ENCODE assay signal across 8 cellular contexts in the genomic region with DNA sequence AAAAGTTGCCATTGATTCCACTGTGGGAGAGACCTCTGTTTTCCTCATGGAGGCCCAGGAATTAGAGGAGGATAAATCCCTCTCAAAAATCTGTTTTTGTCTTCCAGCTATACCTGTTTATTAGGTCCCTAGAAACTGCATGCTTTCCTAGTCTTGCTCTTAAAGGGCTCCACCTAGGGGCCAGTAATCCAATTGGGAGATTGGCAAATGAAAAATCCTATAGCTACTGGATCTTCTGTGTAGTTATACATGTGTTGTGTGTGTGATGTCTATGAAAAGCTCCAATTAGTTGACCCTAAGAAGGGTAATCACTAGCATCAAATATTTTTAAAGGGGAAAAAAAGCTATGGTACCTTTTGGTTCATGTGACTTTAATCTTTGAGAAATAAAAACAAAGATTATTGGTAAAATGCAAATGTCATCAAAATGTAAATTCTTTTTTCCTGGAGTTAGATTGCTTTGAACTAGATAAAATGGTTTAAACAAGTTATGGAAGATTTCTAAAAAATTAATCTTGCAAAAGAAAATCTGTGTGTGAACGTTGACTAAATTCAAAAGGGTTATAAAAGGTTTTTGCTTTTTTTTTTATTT.
A peak's percentile ranks its signal among the peaks of the same experiment; 100 is the strongest.
DNase-seq lines count a peak whose midpoint lies in the region; ATAC-seq and TF ChIP-seq lines count a peak whose summit lies in the region.

No MANE protein-coding gene starts in this region.

- ATAC-seq in foreskin keratinocyte (peak; percentile 50), GM18907 (IDR thresholded peaks at IDR 0.05; ENCODE audit: unreplicated experiment) (no peak)

- no peaks in the 10 kb centered on the region for H3K9me3 Mint-ChIP-seq in Calu3 (ENCODE audit: low read depth, unreplicated experiment)

- no TSS peak for BruUV-seq in Calu3 (replicated peaks; lab: Mats Ljungman, UMichigan)

- DNase-seq in Calu3 (peak; percentile 54), SHP77 (lab: John Stamatoyannopoulos, UW) (peak; percentile 4 to 21), foreskin keratinocyte (peak in 1 of 2 donors; percentile 42), superior temporal gyrus (ENCODE audit: extremely low spot score) (peak; percentile 81), 8988T (no peak), putamen (ENCODE audit: low spot score) (no peak)

- H3K4me1 Mint-ChIP-seq in Calu3 (ENCODE audit: low read depth, unreplicated experiment): peaks cover 27% of the 10 kb centered on the region

- H3K27me3 ChIP-seq in foreskin keratinocyte: no peaks in the 10 kb centered on the region

- H3K4me1 ChIP-seq in foreskin keratinocyte: peaks cover 21% of the 10 kb centered on the region

- no peaks in the 10 kb centered on the region for H3K27me3 Mint-ChIP-seq in Calu3 (ENCODE audit: unreplicated experiment)

- CTCF ChIA-PET in Calu3 (lab: Charles Lee): interaction anchor here (0.6 to 1.1 kb wide), 5 partner anchors 38 to 351 kb away, joined by 3 to 6 read pairs (median 4); no protein-coding TSS in a partner anchor

- no peak for TF ChIP-seq EP300 in Ishikawa (IDR thresholded peaks at IDR 0.05; ENCODE audit: borderline replicate concordance)

- no peak overlapping the region for H3K4me3 Mint-ChIP-seq in Calu3 (ENCODE audit: low read depth, unreplicated experiment)

- H3K27ac Mint-ChIP-seq in Calu3 (ENCODE audit: unreplicated experiment): no peak overlapping the region

- no peak overlapping the region for H3K27ac ChIP-seq in foreskin keratinocyte

- peak; percentile 67 for TF ChIP-seq RAD21 in Ishikawa (IDR thresholded peaks at IDR 0.05; ENCODE audit: low read depth)

- intact Hi-C loops in Calu3 (cut with micrococcal nuclease; ENCODE audit: unreplicated experiment): loop anchor here (1.0 kb wide), 1 partner anchor 39 kb away; no protein-coding TSS in a partner anchor

- peak; percentile 41 for TF ChIP-seq CTCF in Calu3 (IDR thresholded peaks at IDR 0.05; ENCODE audit: unreplicated experiment)
- peak; percentile 87 for TF ChIP-seq CTCF in foreskin keratinocyte (conservative IDR thresholded peaks at IDR 0.05)

- no peaks in the 10 kb centered on the region for H3K36me3 Mint-ChIP-seq in Calu3 (ENCODE audit: insufficient read depth, unreplicated experiment)

TF ChIP-seq in Ishikawa, 13 proteins besides CTCF, POLR2A, EP300 and RAD21:
- TF ChIP-seq TAF1 (IDR thresholded peaks at IDR 0.05; ENCODE audit: low read depth) (no peak), NFIC (IDR thresholded peaks at IDR 0.05) (no peak), YY1 (IDR thresholded peaks at IDR 0.05; ENCODE audit: low read depth) (no peak), EGR1 (IDR thresholded peaks at IDR 0.05) (no peak), FOXM1 (IDR thresholded peaks at IDR 0.05; ENCODE audit: borderline replicate concordance, low read depth) (no peak)
- TF ChIP-seq, protein P1, sequence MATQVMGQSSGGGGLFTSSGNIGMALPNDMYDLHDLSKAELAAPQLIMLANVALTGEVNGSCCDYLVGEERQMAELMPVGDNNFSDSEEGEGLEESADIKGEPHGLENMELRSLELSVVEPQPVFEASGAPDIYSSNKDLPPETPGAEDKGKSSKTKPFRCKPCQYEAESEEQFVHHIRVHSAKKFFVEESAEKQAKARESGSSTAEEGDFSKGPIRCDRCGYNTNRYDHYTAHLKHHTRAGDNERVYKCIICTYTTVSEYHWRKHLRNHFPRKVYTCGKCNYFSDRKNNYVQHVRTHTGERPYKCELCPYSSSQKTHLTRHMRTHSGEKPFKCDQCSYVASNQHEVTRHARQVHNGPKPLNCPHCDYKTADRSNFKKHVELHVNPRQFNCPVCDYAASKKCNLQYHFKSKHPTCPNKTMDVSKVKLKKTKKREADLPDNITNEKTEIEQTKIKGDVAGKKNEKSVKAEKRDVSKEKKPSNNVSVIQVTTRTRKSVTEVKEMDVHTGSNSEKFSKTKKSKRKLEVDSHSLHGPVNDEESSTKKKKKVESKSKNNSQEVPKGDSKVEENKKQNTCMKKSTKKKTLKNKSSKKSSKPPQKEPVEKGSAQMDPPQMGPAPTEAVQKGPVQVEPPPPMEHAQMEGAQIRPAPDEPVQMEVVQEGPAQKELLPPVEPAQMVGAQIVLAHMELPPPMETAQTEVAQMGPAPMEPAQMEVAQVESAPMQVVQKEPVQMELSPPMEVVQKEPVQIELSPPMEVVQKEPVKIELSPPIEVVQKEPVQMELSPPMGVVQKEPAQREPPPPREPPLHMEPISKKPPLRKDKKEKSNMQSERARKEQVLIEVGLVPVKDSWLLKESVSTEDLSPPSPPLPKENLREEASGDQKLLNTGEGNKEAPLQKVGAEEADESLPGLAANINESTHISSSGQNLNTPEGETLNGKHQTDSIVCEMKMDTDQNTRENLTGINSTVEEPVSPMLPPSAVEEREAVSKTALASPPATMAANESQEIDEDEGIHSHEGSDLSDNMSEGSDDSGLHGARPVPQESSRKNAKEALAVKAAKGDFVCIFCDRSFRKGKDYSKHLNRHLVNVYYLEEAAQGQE (IDR thresholded peaks at IDR 0.05; ENCODE audit: low read depth): no peak
- TF ChIP-seq, protein P2, sequence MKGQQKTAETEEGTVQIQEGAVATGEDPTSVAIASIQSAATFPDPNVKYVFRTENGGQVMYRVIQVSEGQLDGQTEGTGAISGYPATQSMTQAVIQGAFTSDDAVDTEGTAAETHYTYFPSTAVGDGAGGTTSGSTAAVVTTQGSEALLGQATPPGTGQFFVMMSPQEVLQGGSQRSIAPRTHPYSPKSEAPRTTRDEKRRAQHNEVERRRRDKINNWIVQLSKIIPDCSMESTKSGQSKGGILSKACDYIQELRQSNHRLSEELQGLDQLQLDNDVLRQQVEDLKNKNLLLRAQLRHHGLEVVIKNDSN (IDR thresholded peaks at IDR 0.05): no peak
- TF ChIP-seq, protein P3, sequence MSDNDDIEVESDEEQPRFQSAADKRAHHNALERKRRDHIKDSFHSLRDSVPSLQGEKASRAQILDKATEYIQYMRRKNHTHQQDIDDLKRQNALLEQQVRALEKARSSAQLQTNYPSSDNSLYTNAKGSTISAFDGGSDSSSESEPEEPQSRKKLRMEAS (IDR thresholded peaks at IDR 0.05): no peak

Comparison
In these comparisons a context has a peak if more than half of its experiments do, and no peak if none do; other contexts are left out.
1. DNase-seq: peak in Calu3 (single experiment), SHP77 (2 of 2) and superior temporal gyrus (single experiment); none in 8988T (single experiment) and putamen (single experiment).